ENCODE assay signal across 15 cellular contexts in the genomic region with DNA sequence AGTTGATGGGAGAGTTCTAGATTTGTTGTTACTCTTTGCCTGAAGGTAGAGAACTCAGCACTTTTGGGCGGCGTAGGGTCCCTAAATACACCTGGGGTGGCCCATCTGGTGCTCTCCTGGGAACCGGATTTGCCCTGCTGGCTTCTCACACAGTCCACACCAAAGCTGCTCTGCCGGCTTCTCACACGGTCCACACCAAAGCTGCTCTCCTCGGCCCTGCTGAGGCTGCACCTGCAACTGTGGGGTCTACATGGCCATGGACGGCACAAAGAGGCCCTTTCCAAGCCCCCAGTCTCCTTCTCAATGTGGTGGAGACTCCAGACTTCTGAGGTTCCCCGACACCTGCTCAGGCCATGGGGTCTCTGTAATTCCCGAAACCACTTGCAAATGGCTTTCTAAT.
A peak's percentile ranks its signal among the peaks of the same experiment; 100 is the strongest.
DNase-seq lines count a peak whose midpoint lies in the region; ATAC-seq, FAIRE-seq and TF ChIP-seq lines count a peak whose summit lies in the region.
"Had no signal": no experiment of that assay in that cellular context is flagged by ENCODE, and none has a peak within 500 bp of the region (broad histone marks: within the 10 kb centered on the region; RNA-seq: fewer than 3 reads in every experiment).

No MANE protein-coding gene starts in this region.

- H3K27ac Mint-ChIP-seq in type B pancreatic cell = no peak overlapping the region
- H3K27ac Mint-ChIP-seq: CD4-positive, alpha-beta memory T cell had no signal

- no peak for FAIRE-seq in HepG2 (lab: Jason Lieb, UNC)
- FAIRE-seq: A549, GM12891, H1, HTR-8/SVneo had no signal

- 36% methylated on average over 9 of the region's 9 CpGs for WGBS in HepG2 (ENCODE audit: low lambda C conversion rate)

- TF ChIP-seq CTCF in HepG2 (CRISPR knock-in tag; IDR thresholded peaks at IDR 0.05) (no peak), type B pancreatic cell (conservative IDR thresholded peaks at IDR 0.05) (no peak)

- H3K36me3 Mint-ChIP-seq in type B pancreatic cell = no peaks in the 10 kb centered on the region
- H3K36me3 Mint-ChIP-seq: CD4-positive, alpha-beta memory T cell had no signal

- DNase-seq in GM03348 (ENCODE audit: low spot score) (peak; percentile 4), H7 (peak; percentile 13), HepG2 (ENCODE audit: low spot score) (no peak), type B pancreatic cell (ENCODE audit: extremely low spot score, unreplicated experiment) (peak; percentile 65), caudate nucleus (lab: John Stamatoyannopoulos, UW) (no peak)
- DNase-seq: BE2C; CD4-positive, alpha-beta memory T cell; DMS79 had no signal

- no peaks in the 10 kb centered on the region for H3K9me3 ChIP-seq in HepG2 (ENCODE audit: low read length)
- H3K9me3 ChIP-seq: BE2C had no signal

- POLR2A ChIA-PET in HepG2 (lab: Yijun Ruan, JAX) = no interaction called here

- TF ChIP-seq RAD21 in HepG2 (CRISPR knock-in tag; IDR thresholded peaks at IDR 0.05) = no peak

- H4K20me1 ChIP-seq in HepG2 (ENCODE audit: insufficient read depth, low read length) = no peaks in the 10 kb centered on the region

- H3K4me2 ChIP-seq in HepG2 (ENCODE audit: low read depth, low read length) = no peak overlapping the region
- H3K4me2 ChIP-seq: A549 had no signal

- H3K9me3 Mint-ChIP-seq in type B pancreatic cell = no peaks in the 10 kb centered on the region
- H3K9me3 Mint-ChIP-seq: CD4-positive, alpha-beta memory T cell had no signal

- no peak overlapping the region for H3K4me3 ChIP-seq in H7 (ENCODE audit: insufficient read depth, low read depth, low read length)
- H3K4me3 ChIP-seq in HepG2 (replicated peaks in 1 of 3; ENCODE audit: insufficient read depth in 1 of 3, low read depth in 2 of 3, low read length in 3 of 3) = no peak overlapping the region
- H3K4me3 ChIP-seq: A549 had no signal

- ATAC-seq in HepG2 (peak; percentile 58), GM21381 (IDR thresholded peaks at IDR 0.05; ENCODE audit: unreplicated experiment) (no peak)
- ATAC-seq: HCT116 had no signal

- H3K79me2 ChIP-seq in HepG2 (ENCODE audit: insufficient read depth, low read length) = no peaks in the 10 kb centered on the region

- H3K4me1 ChIP-seq in HepG2 (ENCODE audit: insufficient read depth, low read length) = no peaks in the 10 kb centered on the region
- H3K4me1 ChIP-seq: A549, BE2C had no signal

- H3K4me3 Mint-ChIP-seq in type B pancreatic cell = no peak overlapping the region
- H3K4me3 Mint-ChIP-seq: CD4-positive, alpha-beta memory T cell had no signal

- H3K9ac ChIP-seq in HepG2 (ENCODE audit: insufficient read depth, low read depth, low read length) = no peak overlapping the region

- intact Hi-C loops in HepG2 (cut with micrococcal nuclease; ENCODE audit: unreplicated experiment) = loop anchor here (5.0 kb wide), 1 partner anchor 107 kb away; no protein-coding TSS in a partner anchor

- TF ChIP-seq EP300 in HepG2 (IDR thresholded peaks at IDR 0.05; ENCODE audit: low read depth in 2 of 2, low read length in 2 of 2) (no peak), HepG2 (CRISPR knock-in tag; IDR thresholded peaks at IDR 0.05; ENCODE audit: borderline replicate concordance) (no peak)

- no TSS peak for BruUV-seq in HepG2 (replicated peaks; lab: Mats Ljungman, UMichigan)

- in situ Hi-C loops in HepG2 (cut with HindIII; ENCODE audit: extremely low pct_ligation_motif_present, low pct_unique_long_range_greater_than_20kb) = no loop called here

- TF ChIP-seq POLR2A in HepG2 (IDR thresholded peaks at IDR 0.05; ENCODE audit: insufficient read depth in 1 of 2, low read depth in 2 of 2, low read length in 2 of 2) = no peak

- no peak overlapping the region for H2AFZ ChIP-seq in HepG2 (ENCODE audit: low read length)

- no peaks in the 10 kb centered on the region for H3K27me3 Mint-ChIP-seq in type B pancreatic cell

- CTCF ChIA-PET in HepG2 (lab: Yijun Ruan, JAX; ENCODE audit: low intra/inter-chr PET ratio, low total read pairs) = no interaction called here

- H3K4me1 Mint-ChIP-seq in type B pancreatic cell (ENCODE audit: unreplicated experiment) = no peaks in the 10 kb centered on the region
- H3K4me1 Mint-ChIP-seq: CD4-positive, alpha-beta memory T cell had no signal

- H3K36me3 ChIP-seq in H7 (replicated peaks; ENCODE audit: control insufficient read depth, insufficient read depth, low read length) (no peaks in the 10 kb centered on the region), HepG2 (replicated peaks in 1 of 2; ENCODE audit: control insufficient read depth in 1 of 2, insufficient read depth in 2 of 2, low read length in 2 of 2) (no peaks in the 10 kb centered on the region)
- H3K36me3 ChIP-seq: BE2C had no signal

- H3K27me3 ChIP-seq in H7 (ENCODE audit: control insufficient read depth, insufficient read depth, low read length) = no peaks in the 10 kb centered on the region
- H3K27me3 ChIP-seq in HepG2 (ENCODE audit: control insufficient read depth in 1 of 2, insufficient read depth in 2 of 2, low read length in 2 of 2) = peaks cover 4 to 30% of the 10 kb centered on the region in 2 experiments; a peak in 3 of 5 replicates
- H3K27me3 ChIP-seq: BE2C had no signal

- no peak overlapping the region for H3K27ac ChIP-seq in HepG2 (ENCODE audit: extremely low read length, insufficient read depth, low read length)
- H3K27ac ChIP-seq in caudate nucleus (ENCODE audit: low read depth, low read length) = no peak overlapping the region
- H3K27ac ChIP-seq: A549, C4-2B had no signal

TF ChIP-seq in HepG2, 621 proteins besides CTCF, POLR2A, EP300 and RAD21:
- no peak for TF ChIP-seq ZNF44 (CRISPR knock-in tag; IDR thresholded peaks at IDR 0.05)
- no peak for TF ChIP-seq ZSCAN20 (CRISPR knock-in tag; IDR thresholded peaks at IDR 0.05; ENCODE audit: borderline replicate concordance)
- no peak for TF ChIP-seq GTF3A (CRISPR knock-in tag; conservative IDR thresholded peaks at IDR 0.05)
- TF ChIP-seq, protein P1, sequence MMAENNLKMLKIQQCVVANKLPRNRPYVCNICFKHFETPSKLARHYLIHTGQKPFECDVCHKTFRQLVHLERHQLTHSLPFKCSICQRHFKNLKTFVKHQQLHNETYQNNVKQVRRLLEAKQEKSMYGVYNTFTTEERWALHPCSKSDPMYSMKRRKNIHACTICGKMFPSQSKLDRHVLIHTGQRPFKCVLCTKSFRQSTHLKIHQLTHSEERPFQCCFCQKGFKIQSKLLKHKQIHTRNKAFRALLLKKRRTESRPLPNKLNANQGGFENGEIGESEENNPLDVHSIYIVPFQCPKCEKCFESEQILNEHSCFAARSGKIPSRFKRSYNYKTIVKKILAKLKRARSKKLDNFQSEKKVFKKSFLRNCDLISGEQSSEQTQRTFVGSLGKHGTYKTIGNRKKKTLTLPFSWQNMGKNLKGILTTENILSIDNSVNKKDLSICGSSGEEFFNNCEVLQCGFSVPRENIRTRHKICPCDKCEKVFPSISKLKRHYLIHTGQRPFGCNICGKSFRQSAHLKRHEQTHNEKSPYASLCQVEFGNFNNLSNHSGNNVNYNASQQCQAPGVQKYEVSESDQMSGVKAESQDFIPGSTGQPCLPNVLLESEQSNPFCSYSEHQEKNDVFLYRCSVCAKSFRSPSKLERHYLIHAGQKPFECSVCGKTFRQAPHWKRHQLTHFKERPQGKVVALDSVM (CRISPR knock-in tag; IDR thresholded peaks at IDR 0.05) = no peak
- TF ChIP-seq ZNF816 (CRISPR knock-in tag; IDR thresholded peaks at IDR 0.05; ENCODE audit: borderline replicate concordance) = no peak
- TF ChIP-seq, protein P2, sequence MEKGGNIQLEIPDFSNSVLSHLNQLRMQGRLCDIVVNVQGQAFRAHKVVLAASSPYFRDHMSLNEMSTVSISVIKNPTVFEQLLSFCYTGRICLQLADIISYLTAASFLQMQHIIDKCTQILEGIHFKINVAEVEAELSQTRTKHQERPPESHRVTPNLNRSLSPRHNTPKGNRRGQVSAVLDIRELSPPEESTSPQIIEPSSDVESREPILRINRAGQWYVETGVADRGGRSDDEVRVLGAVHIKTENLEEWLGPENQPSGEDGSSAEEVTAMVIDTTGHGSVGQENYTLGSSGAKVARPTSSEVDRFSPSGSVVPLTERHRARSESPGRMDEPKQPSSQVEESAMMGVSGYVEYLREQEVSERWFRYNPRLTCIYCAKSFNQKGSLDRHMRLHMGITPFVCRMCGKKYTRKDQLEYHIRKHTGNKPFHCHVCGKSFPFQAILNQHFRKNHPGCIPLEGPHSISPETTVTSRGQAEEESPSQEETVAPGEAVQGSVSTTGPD (CRISPR knock-in tag; IDR thresholded peaks at IDR 0.05) = no peak
- no peak for TF ChIP-seq BRD4 (CRISPR knock-in tag; IDR thresholded peaks at IDR 0.05)

Comparison
In these comparisons a context has a peak if more than half of its experiments do, and no peak if none do; other contexts are left out.
1. DNase-seq: peak in GM03348 (single experiment), H7 (single experiment) and type B pancreatic cell (single experiment); none in HepG2 (single experiment) and caudate nucleus (0 of 61).